1 cellular context compared by ENCODE assay signal in the genomic region with DNA sequence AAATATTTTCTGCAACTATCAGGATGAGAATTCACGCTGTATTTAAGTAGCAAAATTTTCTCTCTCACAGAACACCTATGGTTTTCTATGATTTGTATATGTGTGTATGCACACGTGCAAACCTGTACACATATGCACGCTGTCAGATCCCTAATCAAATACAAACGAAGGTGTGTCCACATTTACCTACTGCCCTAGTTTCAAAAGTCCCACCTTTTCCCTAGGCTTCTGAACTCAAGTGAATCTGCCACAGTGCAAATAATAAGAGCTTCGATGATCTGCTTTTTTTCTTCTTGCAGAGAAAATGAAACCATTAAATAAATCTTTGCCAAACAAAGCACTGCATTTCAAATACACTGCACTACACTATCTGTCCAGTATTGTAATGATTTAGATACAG.
TF ChIP-seq lines count a peak whose summit lies in the region.

No MANE protein-coding gene starts in this region.

TF ChIP-seq in H1, 55 proteins besides CTCF, POLR2A, EP300 and RAD21:
- TF ChIP-seq SAP30 (IDR thresholded peaks at IDR 0.05; ENCODE audit: insufficient read depth, insufficient replicate concordance, low read length): no peak
- TF ChIP-seq, protein P1, sequence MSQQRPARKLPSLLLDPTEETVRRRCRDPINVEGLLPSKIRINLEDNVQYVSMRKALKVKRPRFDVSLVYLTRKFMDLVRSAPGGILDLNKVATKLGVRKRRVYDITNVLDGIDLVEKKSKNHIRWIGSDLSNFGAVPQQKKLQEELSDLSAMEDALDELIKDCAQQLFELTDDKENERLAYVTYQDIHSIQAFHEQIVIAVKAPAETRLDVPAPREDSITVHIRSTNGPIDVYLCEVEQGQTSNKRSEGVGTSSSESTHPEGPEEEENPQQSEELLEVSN (IDR thresholded peaks at IDR 0.05): no peak
- no peak for TF ChIP-seq JUND (IDR thresholded peaks at IDR 0.05; ENCODE audit: low read length)
